In genomic region chr7:2621061-2621828, GRCh38 we compare ENCODE assay signal across 13 cellular contexts. TPM values are rescaled to one million over a fixed set of nuclear protein-coding genes. Genes with fewer than 3 reads are reported as not detected.
DNase-seq lines count a peak whose midpoint lies in the region; ATAC-seq and TF ChIP-seq lines count a peak whose summit lies in the region.
"Had no signal": no experiment of that assay in that cellular context is flagged by ENCODE, and none has a peak within 500 bp of the region (broad histone marks: within the 10 kb centered on the region; RNA-seq: fewer than 3 reads in every experiment).

No MANE protein-coding gene starts in this region.

- peak overlapping the region in 6 of 11 experiments; percentile 2 to 45 (median 28); a peak in 7 of 22 replicates for H3K4me2 ChIP-seq in BLaER1 treated with 17β-estradiol and CSF1 and Interleukin-3, amounts not matched to agents 10 nM and 100 nM
- H3K4me2 ChIP-seq in neural progenitor cell: peak overlapping the region; percentile 11

- no peak overlapping the region; a peak in 1 of 22 replicates for H3K27ac ChIP-seq in BLaER1 treated with 17β-estradiol and CSF1 and Interleukin-3, amounts not matched to agents 10 nM and 100 nM
- H3K27ac ChIP-seq in neural progenitor cell: no peak overlapping the region

- H3K4me1 Mint-ChIP-seq in glutamatergic neuron (ENCODE audit: low read depth, unreplicated experiment) (peaks cover 15% of the 10 kb centered on the region), neural progenitor cell (peaks cover 65% of the 10 kb centered on the region)
- H3K4me1 Mint-ChIP-seq: natural killer cell had no signal

- no peak for ATAC-seq in GM18502 (IDR thresholded peaks at IDR 0.05; ENCODE audit: poor library complexity, unreplicated experiment)
- ATAC-seq: effector memory CD8-positive, alpha-beta T cell; natural killer cell; T-helper 17 cell had no signal

- H3K4me3 ChIP-seq in BLaER1 treated with 17β-estradiol and CSF1 and Interleukin-3, amounts not matched to agents 10 nM and 100 nM: no peak overlapping the region
- no peak overlapping the region for H3K4me3 ChIP-seq in neural progenitor cell

- no peaks in the 10 kb centered on the region for H3K27me3 ChIP-seq in BLaER1 treated with 17β-estradiol and CSF1 and Interleukin-3, amounts not matched to agents 10 nM and 100 nM
- no peaks in the 10 kb centered on the region for H3K27me3 ChIP-seq in neural progenitor cell

- H3K4me1 ChIP-seq in BLaER1 treated with 17β-estradiol and CSF1 and Interleukin-3, amounts not matched to agents 10 nM and 100 nM: peaks cover 44 to 85% (median 66%) of the 10 kb centered on the region in 10 experiments
- H3K4me1 ChIP-seq in neural progenitor cell: peaks cover 36% of the 10 kb centered on the region

- DNase-seq in RPMI8226: peak; percentile 2
- no peak for DNase-seq in glutamatergic neuron
- peak; percentile 72 for DNase-seq in neural progenitor cell (ENCODE audit: low spot score)
- no peak for DNase-seq in Kasumi-1 (lab: John Stamatoyannopoulos, UW)
- DNase-seq in NCI-H146 (lab: John Stamatoyannopoulos, UW): no peak
- DNase-seq in SKM-1 treated with dmso at 0.1 percent for 144 hours (lab: John Stamatoyannopoulos, UW; ENCODE audit: unreplicated experiment): no peak
- DNase-seq: CD4-positive, alpha-beta T cell; effector memory CD8-positive, alpha-beta T cell; natural killer cell; NCI-H2171 treated with DMSO at 0.1 percent for 48 hours; T-helper 17 cell had no signal

- peak overlapping the region; percentile 33 for H3K27ac Mint-ChIP-seq in glutamatergic neuron (ENCODE audit: unreplicated experiment)
- H3K27ac Mint-ChIP-seq in neural progenitor cell: peak overlapping the region; percentile 93
- H3K27ac Mint-ChIP-seq: CD4-positive, alpha-beta T cell; natural killer cell; T-helper 17 cell had no signal

- H3K9me3 Mint-ChIP-seq in glutamatergic neuron (ENCODE audit: unreplicated experiment) (peaks cover 16% of the 10 kb centered on the region), neural progenitor cell (no peaks in the 10 kb centered on the region)
- H3K9me3 Mint-ChIP-seq: CD4-positive, alpha-beta T cell; effector memory CD8-positive, alpha-beta T cell; natural killer cell had no signal

- H3K4me3 Mint-ChIP-seq in glutamatergic neuron (ENCODE audit: unreplicated experiment) (no peak overlapping the region), neural progenitor cell (peak overlapping the region; percentile 64)
- H3K4me3 Mint-ChIP-seq: CD4-positive, alpha-beta T cell; effector memory CD8-positive, alpha-beta T cell; natural killer cell; T-helper 17 cell had no signal

- no peaks in the 10 kb centered on the region for H3K36me3 ChIP-seq in BLaER1 treated with 17β-estradiol and CSF1 and Interleukin-3, amounts not matched to agents 10 nM and 100 nM
- H3K36me3 ChIP-seq in neural progenitor cell: no peaks in the 10 kb centered on the region

- no peaks in the 10 kb centered on the region for H3K9me3 ChIP-seq in BLaER1 treated with 17β-estradiol and CSF1 and Interleukin-3, amounts not matched to agents 10 nM and 100 nM (replicated peaks in 1 of 11)
- H3K9me3 ChIP-seq in neural progenitor cell (ENCODE audit: low read depth): no peaks in the 10 kb centered on the region

- H3K9ac ChIP-seq in BLaER1 treated with 17β-estradiol and CSF1 and Interleukin-3, amounts not matched to agents 10 nM and 100 nM: no peak overlapping the region
- no peak overlapping the region for H3K9ac ChIP-seq in neural progenitor cell

- no peaks in the 10 kb centered on the region for H3K79me2 ChIP-seq in neural progenitor cell (ENCODE audit: low read depth)

- TF ChIP-seq CTCF in glutamatergic neuron (IDR thresholded peaks at IDR 0.05; ENCODE audit: partially characterized antibody, unreplicated experiment) (no peak), neural progenitor cell (IDR thresholded peaks at IDR 0.05) (no peak)

- H3K36me3 Mint-ChIP-seq in glutamatergic neuron (ENCODE audit: unreplicated experiment): no peaks in the 10 kb centered on the region
- no peaks in the 10 kb centered on the region for H3K36me3 Mint-ChIP-seq in neural progenitor cell
- H3K36me3 Mint-ChIP-seq: natural killer cell had no signal

- H4K20me1 ChIP-seq in BLaER1 treated with 17β-estradiol and CSF1 and Interleukin-3, amounts not matched to agents 10 nM and 100 nM: no peaks in the 10 kb centered on the region
- H4K20me1 ChIP-seq in neural progenitor cell (ENCODE audit: low read depth): no peaks in the 10 kb centered on the region

- H2AFZ ChIP-seq in neural progenitor cell (replicated peaks): no peak overlapping the region

- peaks cover 38% of the 10 kb centered on the region for H3F3A ChIP-seq in neural progenitor cell (ENCODE audit: low read depth)

- H3K27me3 Mint-ChIP-seq in glutamatergic neuron (ENCODE audit: unreplicated experiment): peaks cover 9% of the 10 kb centered on the region
- H3K27me3 Mint-ChIP-seq in neural progenitor cell (ENCODE audit: insufficient read depth, low read depth): peaks cover 5% of the 10 kb centered on the region
- H3K27me3 Mint-ChIP-seq: CD4-positive, alpha-beta T cell; T-helper 17 cell had no signal

RNA-seq across cellular contexts. Expression of gene TTYH3, which starts 10.5 kb away (rescaled TPM):
- 324 TPM for total RNA-seq in glutamatergic neuron (ENCODE audit: unreplicated experiment)
- 13.2 and 60.0 TPM in 2 replicates for total RNA-seq in neural progenitor cell (ENCODE audit: low replicate concordance)

Comparison
In these comparisons a context has a peak if more than half of its experiments do, and no peak if none do; other contexts are left out.
1. DNase-seq: peak in RPMI8226 (single experiment) and neural progenitor cell (single experiment); none in glutamatergic neuron (single experiment), Kasumi-1 (0 of 2), NCI-H146 (single experiment) and SKM-1 treated with dmso at 0.1 percent for 144 hours (single experiment).